8 cellular contexts compared by ENCODE assay signal in genomic region chr3:183884437-183885296, GRCh38.
A peak's percentile ranks its signal among the peaks of the same experiment; 100 is the strongest.
DNase-seq lines count a peak whose midpoint lies in the region; ATAC-seq and TF ChIP-seq lines count a peak whose summit lies in the region.

A gene with protein sequence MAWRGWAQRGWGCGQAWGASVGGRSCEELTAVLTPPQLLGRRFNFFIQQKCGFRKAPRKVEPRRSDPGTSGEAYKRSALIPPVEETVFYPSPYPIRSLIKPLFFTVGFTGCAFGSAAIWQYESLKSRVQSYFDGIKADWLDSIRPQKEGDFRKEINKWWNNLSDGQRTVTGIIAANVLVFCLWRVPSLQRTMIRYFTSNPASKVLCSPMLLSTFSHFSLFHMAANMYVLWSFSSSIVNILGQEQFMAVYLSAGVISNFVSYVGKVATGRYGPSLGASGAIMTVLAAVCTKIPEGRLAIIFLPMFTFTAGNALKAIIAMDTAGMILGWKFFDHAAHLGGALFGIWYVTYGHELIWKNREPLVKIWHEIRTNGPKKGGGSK (minus strand): TSS chr3:183884880. CDS start chr3:183884846, 34 bp downstream.

- peak within 1 kb of the TSS; percentile 95 for H3K4me3 ChIP-seq in AG10803 (ENCODE audit: low read length)

- DNase-seq in AG10803 (ENCODE audit: low read depth), result peak; percentile 87
- DNase-seq in NCI-H345 (lab: John Stamatoyannopoulos, UW), result peak; percentile 98
- DNase-seq in activated CD4-positive, CD25-positive, alpha-beta regulatory T cell (lab: John Stamatoyannopoulos, UW), result peak; percentile 93 to 97 (median 96)
- peak; percentile 91 for DNase-seq in central memory CD4-positive, alpha-beta T cell
- peak; percentile 98 for DNase-seq in islet precursor cell
- peak; percentile 92 to 97 (median 96) for DNase-seq in stimulated activated CD4-positive, alpha-beta T cell treated with anti-CD3 and anti-CD28 coated beads, Interleukin-12 subunit alpha, Interleukin-12 subunit beta, amount 100 ng/mL, for 48 hours (ENCODE audit: low read depth in 2 of 3, low spot score in 1 of 3)

- ATAC-seq in GM19023 (IDR thresholded peaks at IDR 0.05; ENCODE audit: unreplicated experiment), result peak; percentile 99
- ATAC-seq in HG03280 (IDR thresholded peaks at IDR 0.05; ENCODE audit: unreplicated experiment), result peak; percentile 100

- peak; percentile 90 for TF ChIP-seq CTCF in AG10803 (conservative IDR thresholded peaks at IDR 0.05; ENCODE audit: low read length)

Comparison
In these comparisons a context has a peak if more than half of its experiments do, and no peak if none do; other contexts are left out.
1. Peak in every context shown above with its lines: DNase-seq, ATAC-seq and H3K4me3 ChIP-seq.